Comparison of ENCODE assay signal across 38 cellular contexts in the genomic region with DNA sequence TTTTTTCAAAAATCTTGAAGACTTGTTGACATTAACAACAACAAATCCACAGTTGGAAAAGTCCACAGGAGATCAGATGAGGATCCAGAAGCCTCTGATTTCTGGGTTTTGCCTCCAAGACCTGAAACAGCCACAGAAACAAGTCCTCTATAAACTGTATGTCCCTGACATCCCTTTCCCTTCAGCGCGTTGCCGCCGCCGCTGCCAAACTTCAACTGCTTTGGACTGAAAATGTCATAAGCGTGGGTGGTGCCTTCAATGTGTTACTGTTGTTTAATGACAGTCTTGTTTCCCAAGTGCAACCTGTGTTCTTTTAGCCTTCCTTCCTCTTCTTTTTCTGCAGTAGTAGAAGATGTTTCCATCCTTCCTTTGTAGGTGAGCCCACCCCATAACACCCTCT.
"Had no signal": no experiment of that assay in that cellular context is flagged by ENCODE, and none has a peak within 500 bp of the region (broad histone marks: within the 10 kb centered on the region; RNA-seq: fewer than 3 reads in every experiment).

No MANE protein-coding gene starts in this region.

- H3K4me1 ChIP-seq: ascending aorta had no signal

- H3K9me3 ChIP-seq: ascending aorta had no signal

- H3K27me3 Mint-ChIP-seq: activated B cell treated with CpG ODN at 0.5 μM for 24 hours; activated CD4-positive, alpha-beta memory T cell treated with anti-CD3 and anti-CD28 coated beads for 36 hours; activated CD4-positive, alpha-beta T cell treated with anti-CD3 and anti-CD28 coated beads, Interleukin-2, amount 10 ng/mL, durations not matched to agents 24 days and 14 days; activated CD8-positive, alpha-beta T cell treated with anti-CD3 and anti-CD28 coated beads for 36 hours; activated naive CD8-positive, alpha-beta T cell; activated naive CD8-positive, alpha-beta T cell treated with anti-CD3 and anti-CD28 coated beads, Interleukin-2, amount 10 ng/mL, durations not matched to agents 7 days and 5 days; activated naive CD8-positive, alpha-beta T cell treated with anti-CD3 and anti-CD28 coated beads, Interleukin-2, amount 50 U/mL, for 24 hours; activated T-helper 17 cell treated with anti-CD3 and anti-CD28 coated beads, Interleukin-2, amount 50 U/mL, for 72 hours; central memory CD8-positive, alpha-beta T cell had no signal

- H3K9me3 Mint-ChIP-seq: activated CD4-positive, alpha-beta T cell treated with anti-CD3 and anti-CD28 coated beads, Interleukin-2, amount 10 ng/mL, durations not matched to agents 24 days and 14 days; activated naive CD4-positive, alpha-beta T cell treated with anti-CD3 and anti-CD28 coated beads for 36 hours; activated naive CD4-positive, alpha-beta T cell treated with anti-CD3 and anti-CD28 coated beads, Interleukin-2, amount 50 U/mL, for 24 hours; activated naive CD8-positive, alpha-beta T cell treated with anti-CD3 and anti-CD28 coated beads, Interleukin-2, amount 10 ng/mL, durations not matched to agents 7 days and 5 days had no signal

- H3K27ac Mint-ChIP-seq: activated B cell treated with CpG ODN at 0.5 μM for 24 hours; activated CD4-positive, alpha-beta memory T cell treated with anti-CD3 and anti-CD28 coated beads for 36 hours; activated CD4-positive, alpha-beta T cell treated with anti-CD3 and anti-CD28 coated beads, Interleukin-2, amount 10 ng/mL, durations not matched to agents 24 days and 14 days; activated CD8-positive, alpha-beta T cell treated with anti-CD3 and anti-CD28 coated beads for 36 hours; activated naive CD4-positive, alpha-beta T cell treated with anti-CD3 and anti-CD28 coated beads for 36 hours; activated naive CD4-positive, alpha-beta T cell treated with anti-CD3 and anti-CD28 coated beads, Interleukin-2, amount 50 U/mL, for 24 hours; activated naive CD8-positive, alpha-beta T cell; activated naive CD8-positive, alpha-beta T cell treated with anti-CD3 and anti-CD28 coated beads, Interleukin-2, amount 10 ng/mL, durations not matched to agents 7 days and 5 days; activated naive CD8-positive, alpha-beta T cell treated with anti-CD3 and anti-CD28 coated beads, Interleukin-2, amount 50 U/mL, for 24 hours; activated T-cell treated with anti-CD3 and anti-CD28 coated beads, Interleukin-2, amount 50 U/mL, for 72 hours; activated T-helper 1 cell treated with anti-CD3 and anti-CD28 coated beads, Interleukin-12 subunit alpha, Interleukin-12 subunit beta, Interleukin-2, Interleukin-4 antibody, amounts not matched to agents 30 ng/mL and 10 ng/mL and 1 ng/mL, durations not matched to agents 14 hours and 24 hours and 36 hours; activated T-helper 17 cell treated with anti-CD3 and anti-CD28 coated beads, Interleukin-2, amount 50 U/mL, for 72 hours; brain; T-helper 1 cell treated with Interleukin-12 subunit alpha and Interleukin-12 subunit beta and Interleukin-4 antibody, amounts not matched to agents 30 μg/mL and 1 μg/mL, for 36 hours; T-helper 2 cell treated with Interferon-gamma antibody and Interleukin-4, amounts not matched to agents 5 μg/mL and 100 μg/mL, for 36 hours had no signal

- H3K4me3 ChIP-seq: ascending aorta, cardiac muscle cell had no signal

- DNase-seq: activated B cell treated with CpG ODN at 0.5 μM for 24 hours; activated CD4-positive, alpha-beta memory T cell treated with anti-CD3 and anti-CD28 coated beads for 36 hours; activated CD4-positive, alpha-beta T cell treated with anti-CD3 and anti-CD28 coated beads for 4 hours; activated CD4-positive, alpha-beta T cell treated with anti-CD3 and anti-CD28 coated beads, Interleukin-2, amount 10 ng/mL, durations not matched to agents 24 days and 14 days; activated CD4-positive, alpha-beta T cell treated with anti-CD3 and anti-CD28 coated beads, Interleukin-2, amount 50 U/mL, for 1 hour; activated CD4-positive, alpha-beta T cell treated with anti-CD3 and anti-CD28 coated beads, Interleukin-2, amount 50 U/mL, for 4 hours; activated CD4-positive, CD25-positive, alpha-beta regulatory T cell treated with anti-CD3 and anti-CD28 coated beads, Interleukin-2, amount 50 U/mL, for 72 hours; activated CD8-positive, alpha-beta memory T cell treated with anti-CD3 and anti-CD28 coated beads, Interleukin-2, amount 50 U/mL, for 4 hours; activated CD8-positive, alpha-beta T cell treated with anti-CD3 and anti-CD28 coated beads for 36 hours; activated effector memory CD4-positive, alpha-beta T cell treated with anti-CD3 and anti-CD28 coated beads, Interleukin-2, amount 50 U/mL, for 16 hours; activated gamma-delta T cell treated with Interleukin-2 at 50 U/mL for 16 hours; activated naive CD4-positive, alpha-beta T cell; activated naive CD4-positive, alpha-beta T cell treated with anti-CD3 and anti-CD28 coated beads for 36 hours; activated naive CD8-positive, alpha-beta T cell treated with anti-CD3 and anti-CD28 coated beads, Interleukin-2, amount 10 ng/mL, durations not matched to agents 7 days and 5 days; activated naive CD8-positive, alpha-beta T cell treated with anti-CD3 and anti-CD28 coated beads, Interleukin-2, amount 50 U/mL, for 24 hours; activated T-cell treated with anti-CD3 and anti-CD28 coated beads for 4 hours; activated T-cell treated with anti-CD3 and anti-CD28 coated beads, Interleukin-2, amount 50 U/mL, for 1 hour; activated T-cell treated with anti-CD3 and anti-CD28 coated beads, Interleukin-2, amount 50 U/mL, for 4 hours; activated T-cell treated with anti-CD3 and anti-CD28 coated beads, Interleukin-2, amount 50 U/mL, for 72 hours; anterior cingulate cortex; caudate nucleus; cerebellar nuclear complex; T-helper 1 cell; T-helper 2 cell; T-helper 9 cell had no signal

- H3K4me1 Mint-ChIP-seq: activated B cell treated with CpG ODN at 0.5 μM for 24 hours; activated CD4-positive, alpha-beta T cell treated with anti-CD3 and anti-CD28 coated beads, Interleukin-2, amount 10 ng/mL, durations not matched to agents 24 days and 14 days; activated naive CD4-positive, alpha-beta T cell treated with anti-CD3 and anti-CD28 coated beads, Interleukin-2, amount 50 U/mL, for 24 hours; activated naive CD8-positive, alpha-beta T cell treated with anti-CD3 and anti-CD28 coated beads, Interleukin-2, amount 10 ng/mL, durations not matched to agents 7 days and 5 days; activated naive CD8-positive, alpha-beta T cell treated with anti-CD3 and anti-CD28 coated beads, Interleukin-2, amount 50 U/mL, for 24 hours; activated T-helper 17 cell treated with anti-CD3 and anti-CD28 coated beads, Interleukin-2, amount 50 U/mL, for 72 hours; brain; central memory CD8-positive, alpha-beta T cell had no signal

- H3K27me3 ChIP-seq: ascending aorta, cardiac muscle cell had no signal

- H3K27ac ChIP-seq: ascending aorta, cardiac muscle cell, VCaP had no signal

- H3K36me3 Mint-ChIP-seq: activated CD4-positive, alpha-beta memory T cell treated with anti-CD3 and anti-CD28 coated beads for 36 hours; activated naive CD4-positive, alpha-beta T cell treated with anti-CD3 and anti-CD28 coated beads, Interleukin-2, amount 50 U/mL, for 24 hours; activated naive CD8-positive, alpha-beta T cell; activated naive CD8-positive, alpha-beta T cell treated with anti-CD3 and anti-CD28 coated beads, Interleukin-2, amount 10 ng/mL, durations not matched to agents 7 days and 5 days; brain had no signal

- H3K4me3 Mint-ChIP-seq: activated B cell treated with CpG ODN at 0.5 μM for 24 hours; activated CD4-positive, alpha-beta memory T cell treated with anti-CD3 and anti-CD28 coated beads for 36 hours; activated CD4-positive, alpha-beta T cell treated with anti-CD3 and anti-CD28 coated beads, Interleukin-2, amount 10 ng/mL, durations not matched to agents 24 days and 14 days; activated CD8-positive, alpha-beta T cell treated with anti-CD3 and anti-CD28 coated beads for 36 hours; activated naive CD4-positive, alpha-beta T cell treated with anti-CD3 and anti-CD28 coated beads for 36 hours; activated naive CD4-positive, alpha-beta T cell treated with anti-CD3 and anti-CD28 coated beads, Interleukin-2, amount 50 U/mL, for 24 hours; activated naive CD8-positive, alpha-beta T cell; activated naive CD8-positive, alpha-beta T cell treated with anti-CD3 and anti-CD28 coated beads, Interleukin-2, amount 10 ng/mL, durations not matched to agents 7 days and 5 days; activated naive CD8-positive, alpha-beta T cell treated with anti-CD3 and anti-CD28 coated beads, Interleukin-2, amount 50 U/mL, for 24 hours; activated T-cell treated with anti-CD3 and anti-CD28 coated beads, Interleukin-2, amount 50 U/mL, for 4 hours; activated T-cell treated with anti-CD3 and anti-CD28 coated beads, Interleukin-2, amount 50 U/mL, for 72 hours; activated T-helper 1 cell treated with anti-CD3 and anti-CD28 coated beads, Interleukin-12 subunit alpha, Interleukin-12 subunit beta, Interleukin-2, Interleukin-4 antibody, amounts not matched to agents 30 ng/mL and 10 ng/mL and 1 ng/mL, durations not matched to agents 14 hours and 24 hours and 36 hours; activated T-helper 17 cell treated with anti-CD3 and anti-CD28 coated beads, Interleukin-2, amount 50 U/mL, for 72 hours; brain; central memory CD8-positive, alpha-beta T cell; T-helper 1 cell treated with Interleukin-12 subunit alpha and Interleukin-12 subunit beta and Interleukin-4 antibody, amounts not matched to agents 30 μg/mL and 1 μg/mL, for 36 hours; T-helper 2 cell treated with Interferon-gamma antibody and Interleukin-4, amounts not matched to agents 5 μg/mL and 100 μg/mL, for 36 hours had no signal

- H3K36me3 ChIP-seq: ascending aorta, cardiac muscle cell had no signal

- ATAC-seq: activated CD8-positive, alpha-beta T cell treated with anti-CD3 and anti-CD28 coated beads for 36 hours; activated naive CD8-positive, alpha-beta T cell treated with anti-CD3 and anti-CD28 coated beads, Interleukin-2, amount 50 U/mL, for 24 hours; activated T-cell treated with anti-CD3 and anti-CD28 coated beads, Interleukin-2, amount 50 U/mL, for 4 hours; activated T-cell treated with anti-CD3 and anti-CD28 coated beads, Interleukin-2, amount 50 U/mL, for 72 hours; activated T-helper 17 cell treated with anti-CD3 and anti-CD28 coated beads, Interleukin-2, amount 50 U/mL, for 72 hours had no signal

- FAIRE-seq: bronchial epithelial cell, TTC549 had no signal
